ENCODE assay signal across 8 cellular contexts in the genomic region with DNA sequence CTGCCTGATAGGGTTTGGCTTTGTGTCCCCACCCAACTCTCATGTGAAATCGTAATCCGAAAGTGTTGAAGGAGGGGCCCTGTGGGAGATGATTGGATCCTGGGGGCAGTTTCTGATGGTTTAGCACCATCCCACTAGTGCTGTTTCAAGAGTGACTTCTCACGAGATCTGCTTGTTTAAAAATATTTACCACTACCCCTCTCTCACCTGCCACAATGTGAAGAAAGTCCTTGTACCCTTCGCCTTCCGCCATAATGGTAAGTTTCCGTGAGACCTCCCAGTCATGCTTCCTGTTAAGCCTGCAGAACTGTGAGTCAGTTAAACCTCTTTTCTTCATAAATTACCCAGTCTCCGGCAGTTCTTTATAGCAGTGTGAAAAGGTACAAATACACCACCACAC. TPM values are rescaled to one million over a fixed set of nuclear protein-coding genes. Genes with fewer than 3 reads are reported as not detected.
DNase-seq lines count a peak whose midpoint lies in the region; ATAC-seq and TF ChIP-seq lines count a peak whose summit lies in the region.

No MANE protein-coding gene starts in this region.

- no peaks in the 10 kb centered on the region for H3K27me3 Mint-ChIP-seq in activated CD4-positive, alpha-beta memory T cell treated with anti-CD3 and anti-CD28 coated beads, Interleukin-2, amount 10 ng/mL, durations not matched to agents 7 days and 5 days

- H3K27me3 ChIP-seq in mesenchymal stem cell (ENCODE audit: control insufficient read depth in 1 of 2, insufficient read depth in 1 of 2, low read length in 2 of 2) (no peaks in the 10 kb centered on the region), upper lobe of right lung (no peaks in the 10 kb centered on the region)

- no peak overlapping the region for H2AK5ac ChIP-seq in mesenchymal stem cell (ENCODE audit: low read length, severe bottlenecking)

- H3K4me3 ChIP-seq in mesenchymal stem cell (ENCODE audit: insufficient read depth in 1 of 2, low read depth in 1 of 2, low read length in 2 of 2) (no peak overlapping the region), upper lobe of right lung (peak overlapping the region; percentile 9)

- peaks cover 47% of the 10 kb centered on the region for H3K36me3 Mint-ChIP-seq in activated CD4-positive, alpha-beta memory T cell treated with anti-CD3 and anti-CD28 coated beads, Interleukin-2, amount 10 ng/mL, durations not matched to agents 7 days and 5 days (ENCODE audit: low read depth)

- H2AFZ ChIP-seq in mesenchymal stem cell (ENCODE audit: low read depth, low read length): no peak overlapping the region

- H2BK5ac ChIP-seq in mesenchymal stem cell (ENCODE audit: low read depth, low read length, poor library complexity, severe bottlenecking): no peak overlapping the region

- H3K36me3 ChIP-seq in mesenchymal stem cell (ENCODE audit: control insufficient read depth in 1 of 2, insufficient read depth in 2 of 2, low read depth in 1 of 2, low read length in 2 of 2) (peaks cover 0 to 8% of the 10 kb centered on the region in 2 experiments), upper lobe of right lung (no peaks in the 10 kb centered on the region)

- H4K91ac ChIP-seq in mesenchymal stem cell (ENCODE audit: low read length): no peak overlapping the region

- H3K23ac ChIP-seq in mesenchymal stem cell (ENCODE audit: low read length in 2 of 2): no peak overlapping the region

- H3K4me3 Mint-ChIP-seq in activated CD4-positive, alpha-beta memory T cell treated with anti-CD3 and anti-CD28 coated beads, Interleukin-2, amount 10 ng/mL, durations not matched to agents 7 days and 5 days: peak overlapping the region; percentile 96

- POLR2A ChIA-PET in activated CD4-positive, alpha-beta memory T cell treated with anti-CD3 and anti-CD28 coated beads, Interleukin-2, amount 10 ng/mL, durations not matched to agents 7 days and 5 days (lab: Charles Lee): interaction anchor here (0.7 to 7.6 kb wide), 9 partner anchors 12 to 1212 kb away, joined by 3 to 216 read pairs (median 16); a partner anchor contains a TSS

- H3K79me1 ChIP-seq in mesenchymal stem cell (replicated peaks; ENCODE audit: low read length, poor library complexity, severe bottlenecking): peaks cover 13% of the 10 kb centered on the region

- H2BK12ac ChIP-seq in mesenchymal stem cell (ENCODE audit: low read length in 2 of 2): no peak overlapping the region

- H3K9me3 Mint-ChIP-seq in activated CD4-positive, alpha-beta memory T cell treated with anti-CD3 and anti-CD28 coated beads, Interleukin-2, amount 10 ng/mL, durations not matched to agents 7 days and 5 days: no peaks in the 10 kb centered on the region

- WGBS in mesenchymal stem cell: 87% methylated on average over 7 of the region's 7 CpGs

- no peak overlapping the region for H3K18ac ChIP-seq in mesenchymal stem cell (ENCODE audit: low read depth in 1 of 2, low read length in 2 of 2)

- no peak overlapping the region for H3K4me2 ChIP-seq in mesenchymal stem cell (ENCODE audit: low read length, poor library complexity, severe bottlenecking)

- H3K27ac Mint-ChIP-seq in activated CD4-positive, alpha-beta memory T cell treated with anti-CD3 and anti-CD28 coated beads, Interleukin-2, amount 10 ng/mL, durations not matched to agents 7 days and 5 days: peak overlapping the region; percentile 100

- no peaks in the 10 kb centered on the region for H3K9me3 ChIP-seq in mesenchymal stem cell (ENCODE audit: control insufficient read depth, low read length)
- no peaks in the 10 kb centered on the region for H3K9me3 ChIP-seq in upper lobe of right lung

- H3K4me1 Mint-ChIP-seq in activated CD4-positive, alpha-beta memory T cell treated with anti-CD3 and anti-CD28 coated beads, Interleukin-2, amount 10 ng/mL, durations not matched to agents 7 days and 5 days: peaks cover 39% of the 10 kb centered on the region

- TF ChIP-seq CTCF in upper lobe of right lung (IDR thresholded peaks at IDR 0.05) (no peak), GM20000 (IDR thresholded peaks at IDR 0.05; ENCODE audit: extremely low read depth, missing control alignments) (no peak)

- no peak overlapping the region for H3K9ac ChIP-seq in mesenchymal stem cell (ENCODE audit: low read length)

- intact Hi-C loops in upper lobe of right lung (cut with DNase I): no loop called here

- peak overlapping the region; percentile 89 for H2BK15ac ChIP-seq in mesenchymal stem cell (ENCODE audit: low read depth, poor library complexity, severe bottlenecking)

- H3K4me1 ChIP-seq in mesenchymal stem cell (ENCODE audit: control insufficient read depth, insufficient read depth, low read depth, low read length) (peaks cover 2% of the 10 kb centered on the region), upper lobe of right lung (peaks cover 24% of the 10 kb centered on the region)

- no peak overlapping the region for H4K8ac ChIP-seq in mesenchymal stem cell (ENCODE audit: low read length)

- DNase-seq in DMS79 treated with DMSO at 0.1 percent for 48 hours (lab: John Stamatoyannopoulos, UW) (peak; percentile 89), NCI-H1436 treated with DMSO at 0.1 percent for 48 hours (lab: John Stamatoyannopoulos, UW) (peak; percentile 37), mesenchymal stem cell (no peak), upper lobe of right lung (no peak), GM20000 (ENCODE audit: low spot score) (no peak), 8988T (no peak)
- peak; percentile 73 for DNase-seq in activated CD4-positive, alpha-beta memory T cell treated with anti-CD3 and anti-CD28 coated beads, Interleukin-2, amount 10 ng/mL, durations not matched to agents 7 days and 5 days

- no peak for ATAC-seq in upper lobe of right lung
- ATAC-seq in HG03135 (IDR thresholded peaks at IDR 0.05; ENCODE audit: unreplicated experiment): no peak

- CTCF ChIA-PET in activated CD4-positive, alpha-beta memory T cell treated with anti-CD3 and anti-CD28 coated beads, Interleukin-2, amount 10 ng/mL, durations not matched to agents 7 days and 5 days (lab: Charles Lee): interaction anchor here (2.0 to 2.7 kb wide), 2 partner anchors 61 to 685 kb away, joined by 4 to 11 read pairs; a partner anchor contains a TSS

- H2BK120ac ChIP-seq in mesenchymal stem cell (ENCODE audit: low read depth, low read length): no peak overlapping the region

- no peak overlapping the region for H3K4ac ChIP-seq in mesenchymal stem cell (ENCODE audit: low read depth in 1 of 2, low read length in 2 of 2)

- H3K27ac ChIP-seq in mesenchymal stem cell (ENCODE audit: low read length, poor library complexity, severe bottlenecking) (no peak overlapping the region), upper lobe of right lung (peak overlapping the region; percentile 63)

- H3K14ac ChIP-seq in mesenchymal stem cell (ENCODE audit: low read length in 2 of 2): no peak overlapping the region

RNA-seq across cellular contexts. Expression of a gene that starts 2.7 kb away (rescaled TPM):
- total RNA-seq in activated CD4-positive, alpha-beta memory T cell treated with anti-CD3 and anti-CD28 coated beads, Interleukin-2, amount 10 ng/mL, durations not matched to agents 7 days and 5 days: 10 to 100 TPM; 13.3 to 13.8 TPM
- 1.7 TPM for polyA plus RNA-seq in mesenchymal stem cell (2013, experiment 1 of 2)
- polyA plus RNA-seq in mesenchymal stem cell (2013, experiment 2 of 2): 1.2 TPM
- total RNA-seq in upper lobe of right lung: 13.8 TPM

Comparison
In these comparisons a context has a peak if more than half of its experiments do, and no peak if none do; other contexts are left out.
1. DNase-seq: peak in DMS79 treated with DMSO at 0.1 percent for 48 hours (single experiment), NCI-H1436 treated with DMSO at 0.1 percent for 48 hours (single experiment) and activated CD4-positive, alpha-beta memory T cell treated with anti-CD3 and anti-CD28 coated beads, Interleukin-2, amount 10 ng/mL, durations not matched to agents 7 days and 5 days (single experiment); none in mesenchymal stem cell (single experiment), upper lobe of right lung (single experiment), GM20000 (single experiment) and 8988T (single experiment).